24 cellular contexts compared by ENCODE assay signal in the genomic region with DNA sequence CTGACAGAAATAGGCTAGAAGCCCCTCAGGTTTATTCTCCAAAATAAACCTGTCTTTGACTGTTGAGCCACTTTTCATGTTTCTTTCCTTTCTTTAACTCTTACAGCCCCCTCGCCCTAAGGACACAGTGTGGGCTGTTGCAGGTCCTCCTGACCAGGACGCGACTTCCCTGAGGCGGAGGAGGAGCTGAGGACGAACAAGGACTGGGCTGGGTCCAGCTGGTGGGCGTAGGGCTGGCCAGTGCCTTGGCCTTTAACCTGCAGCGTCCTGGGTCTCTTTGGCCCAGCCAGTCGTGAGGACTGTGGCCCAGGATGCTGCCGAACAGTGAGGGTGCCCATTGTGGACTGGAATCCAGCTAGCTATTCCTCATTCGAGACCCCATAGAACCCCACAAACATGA.
"Had no signal": no experiment of that assay in that cellular context is flagged by ENCODE, and none has a peak within 500 bp of the region (broad histone marks: within the 10 kb centered on the region; RNA-seq: fewer than 3 reads in every experiment).

No MANE protein-coding gene starts in this region.

- H2AFZ ChIP-seq: hepatocyte had no signal

- FAIRE-seq: bronchial epithelial cell, endometrium, pancreas, small intestine had no signal

- H3K9me3 ChIP-seq: gastroesophageal sphincter, pancreas, prostate gland, thoracic aorta, vagina had no signal

- ATAC-seq: activated CD8-positive, alpha-beta memory T cell treated with anti-CD3 and anti-CD28 coated beads, Interleukin-2, amount 10 ng/mL, durations not matched to agents 7 days and 5 days; activated CD8-positive, alpha-beta T cell treated with anti-CD3 and anti-CD28 coated beads for 36 hours; gastroesophageal sphincter; stimulated activated effector memory CD8-positive, alpha-beta T cell treated with anti-CD3 and anti-CD28 coated beads, Interleukin-12 subunit alpha, Interleukin-12 subunit beta, amount 100 ng/mL, for 72 hours had no signal

- H3K27ac ChIP-seq: gastroesophageal sphincter, hepatocyte, pancreas, prostate gland, sigmoid colon, thoracic aorta, vagina had no signal

- H3K4me1 ChIP-seq: gastroesophageal sphincter, pancreas, prostate gland, sigmoid colon, vagina had no signal

- H3K4me2 ChIP-seq: hepatocyte had no signal

- H3K36me3 ChIP-seq: gastroesophageal sphincter, pancreas, prostate gland, sigmoid colon, thoracic aorta, vagina had no signal

- DNase-seq: activated CD4-positive, alpha-beta T cell treated with anti-CD3 and anti-CD28 coated beads, Interleukin-2, amount 50 U/mL, for 1 hour; activated CD8-positive, alpha-beta memory T cell treated with anti-CD3 and anti-CD28 coated beads, Interleukin-2, amount 10 ng/mL, durations not matched to agents 7 days and 5 days; activated CD8-positive, alpha-beta T cell treated with anti-CD3 and anti-CD28 coated beads for 36 hours; activated T-cell treated with anti-CD3 and anti-CD28 coated beads, Interleukin-2, amount 50 U/mL, for 48 hours; anterior cingulate cortex; dermis blood vessel endothelial cell; effector CD4-positive, alpha-beta T cell; mammary epithelial cell; naive B cell; nephron progenitor cell; retina; sigmoid colon; stimulated activated CD4-positive, alpha-beta T cell treated with anti-CD3 and anti-CD28 coated beads, Interleukin-4, amount 100 ng/mL, for 24 hours; T-helper 2 cell had no signal

- H3K27me3 ChIP-seq: hepatocyte, pancreas, sigmoid colon, vagina had no signal

- H3K4me3 ChIP-seq: gastroesophageal sphincter, hepatocyte, pancreas, prostate gland, sigmoid colon, thoracic aorta, vagina had no signal
